10 cellular contexts compared by ENCODE assay signal in genomic region chr12:6772331-6772695, GRCh38. TPM values are rescaled to one million over a fixed set of nuclear protein-coding genes. Genes with fewer than 3 reads are reported as not detected.
A peak's percentile ranks its signal among the peaks of the same experiment; 100 is the strongest.
DNase-seq lines count a peak whose midpoint lies in the region; ATAC-seq, FAIRE-seq and TF ChIP-seq lines count a peak whose summit lies in the region.
"Had no signal": no experiment of that assay in that cellular context is flagged by ENCODE, and none has a peak within 500 bp of the region (broad histone marks: within the 10 kb centered on the region; RNA-seq: fewer than 3 reads in every experiment).

TSS of gene LAG3 (plus strand) at chr12:6772520. CDS start at chr12:6772853, 333 bp downstream.

- H3K4me3 ChIP-seq in thyroid gland (replicated peaks in 1 of 3) = no peak within 1 kb of the TSS

- H3K27ac ChIP-seq in thyroid gland = peak within 1 kb of the TSS in 1 of 3 donors; percentile 42

- peak; percentile 70 for DNase-seq in GM19239 (ENCODE audit: insufficient read length, low spot score)
- DNase-seq in activated CD8-positive, alpha-beta memory T cell treated with anti-CD3 and anti-CD28 coated beads, Interleukin-2, amount 50 U/mL, for 4 hours = peak; percentile 62
- DNase-seq in iPS-NIHi11 (ENCODE audit: low spot score) = peak; percentile 25
- peak; percentile 65 to 73 for DNase-seq in stimulated activated CD8-positive, alpha-beta memory T cell treated with anti-CD3 and anti-CD28 coated beads, Interleukin-15, amount 100 ng/mL, for 48 hours (ENCODE audit: low read depth in 2 of 2)
- no peak for DNase-seq in thyroid gland
- DNase-seq: dermis blood vessel endothelial cell had no signal

- H3K4me1 ChIP-seq in thyroid gland = peaks cover 14 to 32% of the 10 kb centered on the region in 2 donors

- TF ChIP-seq POLR2A in thyroid gland (IDR thresholded peaks at IDR 0.05) = no peak

- H3K27me3 ChIP-seq in thyroid gland = no peaks in the 10 kb centered on the region

- no peak for TF ChIP-seq CTCF in thyroid gland (IDR thresholded peaks at IDR 0.05)

- FAIRE-seq in GM19239 (lab: Jason Lieb, UNC) = no peak

- no peaks in the 10 kb centered on the region for H3K9me3 ChIP-seq in thyroid gland

- ATAC-seq in GM19397 (IDR thresholded peaks at IDR 0.05; ENCODE audit: unreplicated experiment) = no peak
- ATAC-seq in GM18867 (IDR thresholded peaks at IDR 0.05; ENCODE audit: unreplicated experiment) = no peak
- ATAC-seq in HG03097 (IDR thresholded peaks at IDR 0.05; ENCODE audit: low FRiP score, unreplicated experiment) = no peak

- intact Hi-C loops in thyroid gland (cut with DNase I) = no loop called here

- H3K36me3 ChIP-seq in thyroid gland = peaks cover 9 to 11% of the 10 kb centered on the region in 2 donors

- 70 to 79% methylated on average over 13 to 15 of the region's 15 CpGs for WGBS in thyroid gland, 2 donors

RNA-seq across cellular contexts. Expression of gene LAG3, which starts in this region (rescaled TPM):
- total RNA-seq in thyroid gland = under 1 TPM in 1 of 4 donors, not detected in 3; 0.13 TPM
- total RNA-seq: M059J had no signal

Comparison
In these comparisons a context has a peak if more than half of its experiments do, and no peak if none do; other contexts are left out.
1. DNase-seq: peak in GM19239 (single experiment), activated CD8-positive, alpha-beta memory T cell treated with anti-CD3 and anti-CD28 coated beads, Interleukin-2, amount 50 U/mL, for 4 hours (single experiment), iPS-NIHi11 (single experiment) and stimulated activated CD8-positive, alpha-beta memory T cell treated with anti-CD3 and anti-CD28 coated beads, Interleukin-15, amount 100 ng/mL, for 48 hours (2 of 2); none in thyroid gland (0 of 2).